In genomic region chr5:113452941-113453340, GRCh38 we compare ENCODE assay signal across 21 cellular contexts. TPM values are rescaled to one million over a fixed set of nuclear protein-coding genes. Genes with fewer than 3 reads are reported as not detected.
DNase-seq lines count a peak whose midpoint lies in the region; ATAC-seq, FAIRE-seq and TF ChIP-seq lines count a peak whose summit lies in the region.
"Had no signal": no experiment of that assay in that cellular context is flagged by ENCODE, and none has a peak within 500 bp of the region (broad histone marks: within the 10 kb centered on the region; RNA-seq: fewer than 3 reads in every experiment).

No MANE protein-coding gene starts in this region.

- no peaks in the 10 kb centered on the region for H3K36me3 Mint-ChIP-seq in nephron (ENCODE audit: low read depth)
- no peaks in the 10 kb centered on the region for H3K36me3 Mint-ChIP-seq in Caco-2 (ENCODE audit: insufficient read depth, unreplicated experiment)
- H3K36me3 Mint-ChIP-seq: CD8-positive, alpha-beta T cell; IgD-negative memory B cell had no signal

- peak; percentile 40 for FAIRE-seq in bronchial epithelial cell (lab: Jason Lieb, UNC)
- FAIRE-seq: GM12878, HTR-8/SVneo had no signal

- H3K4me1 Mint-ChIP-seq in nephron (peaks cover 51% of the 10 kb centered on the region), Caco-2 (ENCODE audit: low read depth, unreplicated experiment) (no peaks in the 10 kb centered on the region)
- H3K4me1 Mint-ChIP-seq: B cell had no signal

- H3K4me3 ChIP-seq in bronchial epithelial cell (ENCODE audit: low read depth, low read length) (no peak overlapping the region), Caco-2 (ENCODE audit: low read depth, low read length) (no peak overlapping the region)
- H3K4me3 ChIP-seq: BLaER1 treated with 17β-estradiol and CSF1 and Interleukin-3, amounts not matched to agents 10 nM and 100 nM; GM12878; HAP-1 had no signal

- no peak for TF ChIP-seq CTCF in bronchial epithelial cell (IDR thresholded peaks at IDR 0.05; ENCODE audit: insufficient read depth, low read length, severe bottlenecking)
- no peak for TF ChIP-seq CTCF in nephron (IDR thresholded peaks at IDR 0.05; ENCODE audit: unreplicated experiment in 3 of 3)
- TF ChIP-seq CTCF in Caco-2 (IDR thresholded peaks at IDR 0.05; ENCODE audit: insufficient read depth in 1 of 2, low read depth in 1 of 2, low read length in 1 of 2, severe bottlenecking in 1 of 2, unreplicated experiment in 1 of 2) = no peak

- H3K27me3 Mint-ChIP-seq in nephron (ENCODE audit: low read depth) (no peaks in the 10 kb centered on the region), Caco-2 (ENCODE audit: insufficient read depth, unreplicated experiment) (peaks cover 16% of the 10 kb centered on the region)

- CTCF ChIA-PET in Caco-2 (lab: Charles Lee) = no interaction called here

- H3K9me3 Mint-ChIP-seq in nephron (no peaks in the 10 kb centered on the region), Caco-2 (ENCODE audit: unreplicated experiment) (no peaks in the 10 kb centered on the region)
- H3K9me3 Mint-ChIP-seq: CD8-positive, alpha-beta T cell; IgD-negative memory B cell had no signal

- no peaks in the 10 kb centered on the region for H3K36me3 ChIP-seq in bronchial epithelial cell (ENCODE audit: control insufficient read depth, insufficient read depth, low read length)
- no peaks in the 10 kb centered on the region for H3K36me3 ChIP-seq in Caco-2 (ENCODE audit: control insufficient read depth, insufficient read depth, low read length)
- H3K36me3 ChIP-seq: BLaER1 treated with 17β-estradiol and CSF1 and Interleukin-3, amounts not matched to agents 10 nM and 100 nM; HAP-1 had no signal

- intact Hi-C loops in Caco-2 (cut with micrococcal nuclease; ENCODE audit: unreplicated experiment) = no loop called here

- no peaks in the 10 kb centered on the region for H3K9me3 ChIP-seq in Caco-2
- H3K9me3 ChIP-seq: HAP-1 had no signal

- H3K27me3 ChIP-seq in bronchial epithelial cell (ENCODE audit: control insufficient read depth, insufficient read depth, low read length) = no peaks in the 10 kb centered on the region
- H3K27me3 ChIP-seq in Caco-2 (replicated peaks; ENCODE audit: control insufficient read depth, insufficient read depth, low read length) = no peaks in the 10 kb centered on the region
- H3K27me3 ChIP-seq: BLaER1 treated with 17β-estradiol and CSF1 and Interleukin-3, amounts not matched to agents 10 nM and 100 nM had no signal

- no peak for ATAC-seq in HG02840 (IDR thresholded peaks at IDR 0.05; ENCODE audit: low FRiP score, unreplicated experiment)
- ATAC-seq in HG03378 (IDR thresholded peaks at IDR 0.05; ENCODE audit: unreplicated experiment) = no peak
- ATAC-seq: CD8-positive, alpha-beta T cell; GM12878 had no signal

- POLR2A ChIA-PET in Caco-2 (lab: Charles Lee) = no interaction called here

- H3K4me3 Mint-ChIP-seq in nephron (peak overlapping the region in 1 of 3 experiments; percentile 30), Caco-2 (ENCODE audit: unreplicated experiment) (no peak overlapping the region)
- H3K4me3 Mint-ChIP-seq: B cell; CD8-positive, alpha-beta T cell; IgD-negative memory B cell had no signal

- H3K4me1 ChIP-seq in Caco-2 = no peaks in the 10 kb centered on the region
- H3K4me1 ChIP-seq: BLaER1 treated with 17β-estradiol and CSF1 and Interleukin-3, amounts not matched to agents 10 nM and 100 nM; HAP-1 had no signal

- H3K27ac Mint-ChIP-seq in nephron (peak overlapping the region; percentile 97 to 100 (median 97)), Caco-2 (ENCODE audit: unreplicated experiment) (no peak overlapping the region)
- H3K27ac Mint-ChIP-seq: B cell; CD8-positive, alpha-beta T cell had no signal

- BruUV-seq in Caco-2 (replicated peaks; lab: Mats Ljungman, UMichigan) = no TSS peak

- DNase-seq in NCI-H1105 treated with DMSO at 0.1 percent for 48 hours (lab: John Stamatoyannopoulos, UW) (peak; percentile 78), NCI-H1105 (lab: John Stamatoyannopoulos, UW) (no peak), NCI-H1417 (lab: John Stamatoyannopoulos, UW) (peak in 2 of 3 experiments; percentile 62 to 92), bronchial epithelial cell (ENCODE audit: low read depth) (no peak), Caco-2 (no peak)
- DNase-seq: CD8-positive, alpha-beta T cell; DMS 273 treated with DMSO at 0.1 percent for 48 hours; DMS53; DND-41; EL had no signal

RNA-seq across cellular contexts. Expression of gene TSSK1B, which starts 18.2 kb away (rescaled TPM):
- 0.26 TPM in 2 replicates for total RNA-seq in bronchial epithelial cell
- not detected in 2 replicates for total RNA-seq in Caco-2 (2022)
- total RNA-seq: B cell; CD8-positive, alpha-beta T cell; G401; GM12878; H4 had no signal

RNA-seq across cellular contexts. Expression of gene MCC, which starts 35.3 kb away (rescaled TPM):
- 43.2 and 47.4 TPM in 2 replicates for total RNA-seq in bronchial epithelial cell
- 0.09 TPM in 1 of 2 replicates, not detected in the other for total RNA-seq in Caco-2 (2022)

Comparison
In these comparisons a context has a peak if more than half of its experiments do, and no peak if none do; other contexts are left out.
1. DNase-seq: peak in NCI-H1105 treated with DMSO at 0.1 percent for 48 hours (single experiment) and NCI-H1417 (2 of 3); none in NCI-H1105 (single experiment), bronchial epithelial cell (single experiment) and Caco-2 (0 of 2).
2. RNA of gene MCC, which starts 35.3 kb away (total RNA-seq): 43.2 to 47.4 TPM in bronchial epithelial cell; 0.09 TPM in Caco-2; every median in the first group is over 10 times any median in the second.